ENCODE assay signal across 18 cellular contexts in the genomic region with DNA sequence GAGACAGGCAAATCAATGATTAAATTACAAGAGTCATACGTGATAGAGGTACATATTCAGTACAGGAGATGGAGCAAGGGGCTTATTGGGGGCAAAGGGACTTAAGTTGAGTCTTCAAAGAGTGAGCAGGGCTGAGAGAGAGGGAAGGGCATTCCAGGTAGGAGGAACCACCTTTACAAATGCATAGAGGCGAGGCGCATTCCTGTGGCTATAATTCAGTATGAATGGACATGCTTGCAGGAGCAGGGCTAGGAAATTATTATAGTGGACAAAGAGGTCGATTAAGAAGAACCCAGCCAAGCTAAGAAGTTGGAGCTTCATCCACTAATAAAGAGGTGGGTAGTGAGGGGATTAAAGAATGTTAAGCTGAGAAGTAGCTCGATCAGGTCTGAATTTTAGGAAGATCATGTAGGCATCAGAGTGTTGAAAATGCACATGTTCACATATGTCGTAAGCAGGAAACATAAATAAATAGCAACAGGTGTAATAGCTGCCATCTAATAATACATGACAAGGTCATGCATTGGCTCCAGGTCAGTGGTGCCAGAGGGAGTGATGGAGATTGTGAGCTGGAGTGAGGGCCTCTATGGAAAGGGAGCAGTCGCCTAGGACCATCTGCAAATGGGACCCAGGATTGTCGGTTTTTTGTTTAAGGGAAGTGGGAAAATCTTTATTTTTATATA.
"Had no signal": no experiment of that assay in that cellular context is flagged by ENCODE, and none has a peak within 500 bp of the region (broad histone marks: within the 10 kb centered on the region; RNA-seq: fewer than 3 reads in every experiment).

No MANE protein-coding gene starts in this region.

- H3K4me1 ChIP-seq: gastrocnemius medialis, heart right ventricle, pancreas, upper lobe of left lung, uterus had no signal

- H3K9ac ChIP-seq: neural progenitor cell had no signal

- H3K36me3 ChIP-seq: gastrocnemius medialis, heart right ventricle, neural progenitor cell, pancreas, upper lobe of left lung, uterus had no signal

- H2AFZ ChIP-seq: neural progenitor cell had no signal

- H3K4me3 ChIP-seq: dorsolateral prefrontal cortex, gastrocnemius medialis, heart right ventricle, mucosa of descending colon, neural progenitor cell, pancreas, upper lobe of left lung, uterus had no signal

- H3K4me2 ChIP-seq: neural progenitor cell had no signal

- DNase-seq: cortex of kidney; dorsolateral prefrontal cortex; effector CD8-positive, alpha-beta T cell; gastrocnemius medialis; heart right ventricle; hypothalamus; kidney glomerular epithelial cell; mucosa of descending colon; natural killer cell; nucleus accumbens; pancreas; right cardiac atrium; small intestine; stimulated activated CD4-positive, alpha-beta T cell treated with anti-CD3 and anti-CD28 coated beads, Interleukin-12 subunit alpha, Interleukin-12 subunit beta, amount 100 ng/mL, for 4 hours; stimulated activated naive CD4-positive, alpha-beta T cell; upper lobe of left lung; uterus had no signal

- H3K27ac ChIP-seq: dorsolateral prefrontal cortex, gastrocnemius medialis, heart right ventricle, neural progenitor cell, pancreas, upper lobe of left lung, uterus had no signal

- H3K9me3 ChIP-seq: gastrocnemius medialis, heart right ventricle, mucosa of descending colon, pancreas, upper lobe of left lung, uterus had no signal

- H3K27me3 ChIP-seq: dorsolateral prefrontal cortex, gastrocnemius medialis, heart right ventricle, neural progenitor cell, pancreas, upper lobe of left lung, uterus had no signal
